In genomic region chr20:54093423-54094267, GRCh38 we compare ENCODE assay signal across 16 cellular contexts. TPM values are rescaled to one million over a fixed set of nuclear protein-coding genes. Genes with fewer than 3 reads are reported as not detected.
"Had no signal": no experiment of that assay in that cellular context is flagged by ENCODE, and none has a peak within 500 bp of the region (broad histone marks: within the 10 kb centered on the region; RNA-seq: fewer than 3 reads in every experiment).

No MANE protein-coding gene starts in this region.

- H3K27ac ChIP-seq: cardiac muscle cell, foreskin keratinocyte, heart left ventricle had no signal

- H3K9me3 Mint-ChIP-seq: memory B cell; nephron progenitor cell; stimulated activated naive CD8-positive, alpha-beta T cell treated with anti-CD3 and anti-CD28 coated beads, Interleukin-15, amount 100 ng/mL, for 72 hours; T-helper 1 cell treated with Interleukin-12 subunit alpha and Interleukin-12 subunit beta and Interleukin-4 antibody, amounts not matched to agents 30 μg/mL and 1 μg/mL, for 36 hours; WTC11 had no signal

- H3K4me1 Mint-ChIP-seq: WTC11 had no signal

- H3K27me3 ChIP-seq: cardiac muscle cell had no signal

- H3K27ac Mint-ChIP-seq: activated CD8-positive, alpha-beta T cell treated with anti-CD3 and anti-CD28 coated beads, Interleukin-2, amount 10 ng/mL, durations not matched to agents 7 days and 5 days; memory B cell; nephron progenitor cell; stimulated activated naive CD8-positive, alpha-beta T cell treated with anti-CD3 and anti-CD28 coated beads, Interleukin-15, amount 100 ng/mL, for 72 hours; T-helper 1 cell treated with Interleukin-12 subunit alpha and Interleukin-12 subunit beta and Interleukin-4 antibody, amounts not matched to agents 30 μg/mL and 1 μg/mL, for 36 hours; WTC11 had no signal

- H3K4me3 ChIP-seq: cardiac muscle cell, heart left ventricle had no signal

- H3K4me3 Mint-ChIP-seq: activated CD8-positive, alpha-beta T cell treated with anti-CD3 and anti-CD28 coated beads, Interleukin-2, amount 10 ng/mL, durations not matched to agents 7 days and 5 days; memory B cell; nephron progenitor cell; stimulated activated naive CD8-positive, alpha-beta T cell treated with anti-CD3 and anti-CD28 coated beads, Interleukin-15, amount 100 ng/mL, for 72 hours; T-helper 1 cell treated with Interleukin-12 subunit alpha and Interleukin-12 subunit beta and Interleukin-4 antibody, amounts not matched to agents 30 μg/mL and 1 μg/mL, for 36 hours; WTC11 had no signal

- H3K36me3 Mint-ChIP-seq: memory B cell, WTC11 had no signal

- H3K4me1 ChIP-seq: foreskin keratinocyte, heart left ventricle had no signal

- DNase-seq: activated CD4-positive, alpha-beta T cell treated with anti-CD3 and anti-CD28 coated beads for 48 hours; activated CD8-positive, alpha-beta memory T cell treated with anti-CD3 and anti-CD28 coated beads, Interleukin-2, amount 50 U/mL, for 48 hours; activated CD8-positive, alpha-beta T cell treated with anti-CD3 and anti-CD28 coated beads, Interleukin-2, amount 10 ng/mL, durations not matched to agents 7 days and 5 days; activated naive CD4-positive, alpha-beta T cell treated with Interleukin-2 at 50 U/mL for 16 hours; foreskin keratinocyte; heart left ventricle; islet precursor cell; nephron progenitor cell; stimulated activated CD4-positive, alpha-beta T cell treated with anti-CD3 and anti-CD28 coated beads, Interleukin-4, amount 100 ng/mL, for 4 hours; stimulated activated naive CD8-positive, alpha-beta T cell treated with anti-CD3 and anti-CD28 coated beads, Interleukin-15, amount 100 ng/mL, for 72 hours had no signal

- H3K36me3 ChIP-seq: cardiac muscle cell, heart left ventricle had no signal

- H3K9me3 ChIP-seq: heart left ventricle had no signal

RNA-seq across cellular contexts. Expression of gene BCAS1, which starts 23.3 kb away (rescaled TPM):
- total RNA-seq: activated CD8-positive, alpha-beta T cell treated with anti-CD3 and anti-CD28 coated beads, Interleukin-2, amount 10 ng/mL, durations not matched to agents 7 days and 5 days; astrocyte; cardiac muscle cell; foreskin keratinocyte; heart left ventricle; osteocyte had no signal
- polyA plus RNA-seq: cardiac muscle cell, foreskin keratinocyte, heart left ventricle had no signal
